8 cellular contexts compared by ENCODE assay signal in genomic region chr12:25186788-25187397, GRCh38. TPM values are rescaled to one million over a fixed set of nuclear protein-coding genes. Genes with fewer than 3 reads are reported as not detected.
DNase-seq lines count a peak whose midpoint lies in the region; ATAC-seq and FAIRE-seq lines count a peak whose summit lies in the region.

No MANE protein-coding gene starts in this region.

- peak; percentile 65 for ATAC-seq in GM18508 (IDR thresholded peaks at IDR 0.05; ENCODE audit: insufficient read depth, unreplicated experiment)
- peak; percentile 95 for ATAC-seq in GM21723 (IDR thresholded peaks at IDR 0.05; ENCODE audit: unreplicated experiment)

- FAIRE-seq in islet of Langerhans (lab: Jason Lieb, UNC): peak; percentile 81

- DNase-seq in M059J (ENCODE audit: low read depth) (peak; percentile 81), NCI-H748 treated with DMSO at 0.1 percent for 48 hours (lab: John Stamatoyannopoulos, UW) (no peak), UCSD-AML1 (lab: John Stamatoyannopoulos, UW; ENCODE audit: unreplicated experiment) (no peak), NAMALWA (ENCODE audit: low spot score) (no peak)
- no peak for DNase-seq in activated CD4-positive, CD25-positive, alpha-beta regulatory T cell treated with anti-CD3 and anti-CD28 coated beads, Interleukin-2, amount 50 U/mL, for 72 hours

RNA-seq across cellular contexts. Expression of gene DNAI7, which starts 8.1 kb away (rescaled TPM):
- 0.39 and 0.59 TPM in 2 replicates for total RNA-seq in M059J (2014; rRNA removed; shearing (Covaris generic))

RNA-seq across cellular contexts. Expression of gene ETFRF1, which starts 8.1 kb away (rescaled TPM):
- total RNA-seq in M059J (2014; rRNA removed; shearing (Covaris generic)): 49.3 and 50.8 TPM in 2 replicates
